ENCODE assay signal across 16 cellular contexts in the genomic region with DNA sequence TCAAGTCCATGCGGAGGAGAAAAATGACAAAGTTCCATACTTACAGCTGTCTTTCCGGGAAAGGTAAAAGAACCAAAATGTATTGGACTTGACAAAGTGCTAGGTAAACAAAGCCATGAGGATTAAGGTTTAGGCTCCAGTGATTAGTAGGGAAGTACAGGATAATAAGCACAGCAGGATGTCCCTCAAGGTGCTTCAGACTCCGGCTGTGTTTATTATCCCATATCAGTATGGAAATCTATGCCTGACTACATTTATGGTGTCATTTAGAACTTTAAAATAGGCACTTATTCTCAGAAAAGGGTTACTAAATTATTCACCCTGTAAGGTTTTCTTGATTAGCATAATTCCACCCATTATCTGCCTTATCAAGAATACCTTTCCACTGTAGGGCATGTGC.
DNase-seq lines count a peak whose midpoint lies in the region; ATAC-seq and TF ChIP-seq lines count a peak whose summit lies in the region.
"Had no signal": no experiment of that assay in that cellular context is flagged by ENCODE, and none has a peak within 500 bp of the region (broad histone marks: within the 10 kb centered on the region; RNA-seq: fewer than 3 reads in every experiment).

No MANE protein-coding gene starts in this region.

- no peak for ATAC-seq in activated B cell treated with CpG ODN at 0.5 μM for 24 hours (ENCODE audit: low read depth)
- ATAC-seq in right cardiac atrium = no peak
- ATAC-seq: Panc1 had no signal

- CTCF ChIA-PET in Caco-2 (lab: Charles Lee) = no interaction called here
- CTCF ChIA-PET in activated B cell treated with CpG ODN at 0.5 μM for 24 hours (lab: Charles Lee) = interaction anchor here (0.6 to 1.5 kb wide), 2 partner anchors 139 to 1500 kb away, joined by 3 to 5 read pairs; no protein-coding TSS in a partner anchor

- H3K4me3 ChIP-seq in Caco-2 (ENCODE audit: low read depth, low read length) = no peak overlapping the region
- H3K4me3 ChIP-seq in right cardiac atrium (ENCODE audit: low read length) = no peak overlapping the region
- H3K4me3 ChIP-seq: MG63, SJSA1 had no signal

- WGBS in right cardiac atrium = 81% methylated on average over 3 of the region's 3 CpGs

- no peak for TF ChIP-seq CTCF in Caco-2 (IDR thresholded peaks at IDR 0.05; ENCODE audit: insufficient read depth in 1 of 2, low read depth in 1 of 2, low read length in 1 of 2, severe bottlenecking in 1 of 2, unreplicated experiment in 1 of 2)
- no peak for TF ChIP-seq CTCF in activated B cell treated with CpG ODN at 0.5 μM for 24 hours (IDR thresholded peaks at IDR 0.05)

- POLR2A ChIA-PET in Caco-2 (lab: Charles Lee) = no interaction called here
- POLR2A ChIA-PET in activated B cell treated with CpG ODN at 0.5 μM for 24 hours (lab: Charles Lee) = interaction anchor here (0.9 kb wide), 1 partner anchor 30 kb away, joined by 3 read pairs; no protein-coding TSS in a partner anchor

- H3K4me1 ChIP-seq in Caco-2 = peaks cover 68% of the 10 kb centered on the region
- H3K4me1 ChIP-seq in right cardiac atrium (ENCODE audit: control insufficient read depth, insufficient read depth, low read length) = no peaks in the 10 kb centered on the region
- H3K4me1 ChIP-seq: SJSA1 had no signal

- no peaks in the 10 kb centered on the region for H3K9me3 ChIP-seq in Caco-2
- no peaks in the 10 kb centered on the region for H3K9me3 ChIP-seq in right cardiac atrium (ENCODE audit: control insufficient read depth, low read length)
- H3K9me3 ChIP-seq: MG63, SJSA1 had no signal

- H3K36me3 Mint-ChIP-seq in Caco-2 (ENCODE audit: insufficient read depth, unreplicated experiment) = no peaks in the 10 kb centered on the region
- H3K36me3 Mint-ChIP-seq in activated B cell treated with CpG ODN at 0.5 μM for 24 hours (ENCODE audit: low read depth) = no peaks in the 10 kb centered on the region
- H3K36me3 Mint-ChIP-seq: CD8-positive, alpha-beta memory T cell had no signal

- H3K9me3 Mint-ChIP-seq in Caco-2 (ENCODE audit: unreplicated experiment) (no peaks in the 10 kb centered on the region), activated B cell treated with CpG ODN at 0.5 μM for 24 hours (no peaks in the 10 kb centered on the region)
- H3K9me3 Mint-ChIP-seq: T-helper 1 cell treated with Interleukin-12 subunit alpha and Interleukin-12 subunit beta and Interleukin-4 antibody, amounts not matched to agents 30 μg/mL and 1 μg/mL, for 36 hours had no signal

- intact Hi-C loops in Caco-2 (cut with micrococcal nuclease; ENCODE audit: unreplicated experiment) = loop anchor here (5.0 kb wide), 2 partner anchors 93 to 137 kb away; no protein-coding TSS in a partner anchor
- intact Hi-C loops in activated B cell treated with CpG ODN at 0.5 μM for 24 hours (cut with micrococcal nuclease) = loop anchor here (5.0 kb wide), 1 partner anchor 137 kb away; no protein-coding TSS in a partner anchor
- intact Hi-C loops in right cardiac atrium (cut with DNase I) = no loop called here

- H3K27ac ChIP-seq in right cardiac atrium (ENCODE audit: low read length) = no peak overlapping the region
- H3K27ac ChIP-seq: SJSA1 had no signal

- H3K4me3 Mint-ChIP-seq in Caco-2 (ENCODE audit: unreplicated experiment) (no peak overlapping the region), activated B cell treated with CpG ODN at 0.5 μM for 24 hours (peak overlapping the region; percentile 45)
- H3K4me3 Mint-ChIP-seq: CD8-positive, alpha-beta memory T cell; T-helper 1 cell treated with Interleukin-12 subunit alpha and Interleukin-12 subunit beta and Interleukin-4 antibody, amounts not matched to agents 30 μg/mL and 1 μg/mL, for 36 hours had no signal

- H3K27me3 Mint-ChIP-seq in Caco-2 (ENCODE audit: insufficient read depth, unreplicated experiment) (no peaks in the 10 kb centered on the region), activated B cell treated with CpG ODN at 0.5 μM for 24 hours (no peaks in the 10 kb centered on the region)
- H3K27me3 Mint-ChIP-seq: CD8-positive, alpha-beta memory T cell had no signal

- H3K4me1 Mint-ChIP-seq in Caco-2 (ENCODE audit: low read depth, unreplicated experiment) (peaks cover 42% of the 10 kb centered on the region), activated B cell treated with CpG ODN at 0.5 μM for 24 hours (peaks cover 47% of the 10 kb centered on the region)
- H3K4me1 Mint-ChIP-seq: CD8-positive, alpha-beta memory T cell had no signal

- no peak for DNase-seq in Caco-2
- peak; percentile 46 to 97 (median 81) for DNase-seq in NCI-H1417 (lab: John Stamatoyannopoulos, UW)
- DNase-seq in NCI-H524 (lab: John Stamatoyannopoulos, UW) = peak; percentile 26 to 45
- no peak for DNase-seq in activated B cell treated with CpG ODN at 0.5 μM for 24 hours
- no peak for DNase-seq in activated effector memory CD4-positive, alpha-beta T cell treated with anti-CD3 and anti-CD28 coated beads, Interleukin-2, amount 50 U/mL, for 16 hours
- no peak for DNase-seq in right cardiac atrium
- no peak for DNase-seq in NCI-H2227 treated with DMSO at 0.1 percent for 48 hours (lab: John Stamatoyannopoulos, UW)
- DNase-seq: CD8-positive, alpha-beta memory T cell; DMS79 treated with DMSO at 0.1 percent for 48 hours; GOT3; NCI-H1048; NCI-H774 had no signal

- H3K27me3 ChIP-seq in Caco-2 (replicated peaks; ENCODE audit: control insufficient read depth, insufficient read depth, low read length) (no peaks in the 10 kb centered on the region), right cardiac atrium (ENCODE audit: control insufficient read depth, insufficient read depth) (no peaks in the 10 kb centered on the region)
- H3K27me3 ChIP-seq: MG63, SJSA1 had no signal

- no peaks in the 10 kb centered on the region for H3K36me3 ChIP-seq in Caco-2 (ENCODE audit: control insufficient read depth, insufficient read depth, low read length)
- H3K36me3 ChIP-seq: MG63, SJSA1 had no signal

- no TSS peak for BruUV-seq in Caco-2 (replicated peaks; lab: Mats Ljungman, UMichigan)

- peak overlapping the region; percentile 92 for H3K27ac Mint-ChIP-seq in Caco-2 (ENCODE audit: unreplicated experiment)
- peak overlapping the region; percentile 62 for H3K27ac Mint-ChIP-seq in activated B cell treated with CpG ODN at 0.5 μM for 24 hours
- H3K27ac Mint-ChIP-seq: CD8-positive, alpha-beta memory T cell; T-helper 1 cell treated with Interleukin-12 subunit alpha and Interleukin-12 subunit beta and Interleukin-4 antibody, amounts not matched to agents 30 μg/mL and 1 μg/mL, for 36 hours had no signal

Comparison
In these comparisons a context has a peak if more than half of its experiments do, and no peak if none do; other contexts are left out.
1. DNase-seq: peak in NCI-H1417 (3 of 3) and NCI-H524 (2 of 2); none in Caco-2 (0 of 2), activated B cell treated with CpG ODN at 0.5 μM for 24 hours (single experiment), activated effector memory CD4-positive, alpha-beta T cell treated with anti-CD3 and anti-CD28 coated beads, Interleukin-2, amount 50 U/mL, for 16 hours (single experiment), right cardiac atrium (0 of 3) and NCI-H2227 treated with DMSO at 0.1 percent for 48 hours (single experiment).
2. intact Hi-C loops: an anchor here in Caco-2 (5.0 kb wide) and activated B cell treated with CpG ODN at 0.5 μM for 24 hours (5.0 kb wide); none called in right cardiac atrium.